In genomic region chr11:114088216-114088615, GRCh38 we compare ENCODE assay signal across 19 cellular contexts. TPM values are rescaled to one million over a fixed set of nuclear protein-coding genes. Genes with fewer than 3 reads are reported as not detected.
A peak's percentile ranks its signal among the peaks of the same experiment; 100 is the strongest.
DNase-seq lines count a peak whose midpoint lies in the region; ATAC-seq and TF ChIP-seq lines count a peak whose summit lies in the region.
"Had no signal": no experiment of that assay in that cellular context is flagged by ENCODE, and none has a peak within 500 bp of the region (broad histone marks: within the 10 kb centered on the region; RNA-seq: fewer than 3 reads in every experiment).

No MANE protein-coding gene starts in this region.

- intact Hi-C loops in left ventricle myocardium inferior (cut with micrococcal nuclease), result no loop called here
- intact Hi-C loops in heart left ventricle (cut with DNase I), result loop anchor here in 1 of 10 donors (10.0 kb wide), 1 partner anchor 47 kb away; no protein-coding TSS in a partner anchor
- intact Hi-C loops in body of pancreas (cut with DNase I), result no loop called here

- H3K4me3 ChIP-seq in left ventricle myocardium inferior (peak overlapping the region; percentile 4), heart left ventricle (no peak overlapping the region), body of pancreas (no peak overlapping the region), neural progenitor cell (no peak overlapping the region), upper lobe of left lung (no peak overlapping the region), brain microvascular endothelial cell (ENCODE audit: low read depth, low read length) (no peak overlapping the region)
- H3K4me3 ChIP-seq: mucosa of descending colon, PC-9, right lobe of liver, vagina had no signal

- in situ Hi-C loops in brain microvascular endothelial cell (cut with HindIII; ENCODE audit: low pct_ligation_motif_present, low sequenced_read_pairs), result no loop called here

- H3F3A ChIP-seq in neural progenitor cell (ENCODE audit: low read depth), result peaks cover 36% of the 10 kb centered on the region

- H3K27ac ChIP-seq in left ventricle myocardium inferior (replicated peaks) (peak overlapping the region; percentile 60), heart left ventricle (peak overlapping the region in 5 of 12 donors; percentile 1 to 76 (median 64)), body of pancreas (peak overlapping the region in 3 of 4 donors; percentile 3 to 86 (median 14)), neural progenitor cell (no peak overlapping the region), upper lobe of left lung (peak overlapping the region; percentile 11 to 87 (median 38)), brain microvascular endothelial cell (no peak overlapping the region)
- H3K27ac ChIP-seq: PC-9, right lobe of liver, vagina had no signal

- no peak overlapping the region for H2AFZ ChIP-seq in neural progenitor cell (replicated peaks)
- H2AFZ ChIP-seq: PC-9 had no signal

- no peak for TF ChIP-seq EP300 in upper lobe of left lung (IDR thresholded peaks at IDR 0.05)

- no peak overlapping the region for H3K4me3 Mint-ChIP-seq in neural progenitor cell
- H3K4me3 Mint-ChIP-seq: activated CD8-positive, alpha-beta T cell treated with anti-CD3 and anti-CD28 coated beads for 36 hours; activated T-cell treated with anti-CD3 and anti-CD28 coated beads, Interleukin-2, amount 50 U/mL, for 4 hours; stimulated activated naive CD8-positive, alpha-beta T cell treated with anti-CD3 and anti-CD28 coated beads, Interleukin-15, amount 100 ng/mL, for 72 hours had no signal

- H3K27me3 ChIP-seq in left ventricle myocardium inferior (ENCODE audit: low read depth), result no peaks in the 10 kb centered on the region
- H3K27me3 ChIP-seq in heart left ventricle, result no peaks in the 10 kb centered on the region
- no peaks in the 10 kb centered on the region for H3K27me3 ChIP-seq in body of pancreas
- no peaks in the 10 kb centered on the region for H3K27me3 ChIP-seq in neural progenitor cell
- H3K27me3 ChIP-seq in upper lobe of left lung, result no peaks in the 10 kb centered on the region
- no peaks in the 10 kb centered on the region for H3K27me3 ChIP-seq in brain microvascular endothelial cell (replicated peaks)
- H3K27me3 ChIP-seq: right lobe of liver, vagina had no signal

- DNase-seq in left ventricle myocardium inferior (no peak), heart left ventricle (no peak), body of pancreas (no peak), neural progenitor cell (ENCODE audit: low spot score) (no peak), upper lobe of left lung (no peak), mucosa of gallbladder (ENCODE audit: low spot score) (no peak), brain microvascular endothelial cell (no peak)
- no peak for DNase-seq in activated CD8-positive, alpha-beta memory T cell treated with anti-CD3 and anti-CD28 coated beads, Interleukin-2, amount 50 U/mL, for 48 hours
- DNase-seq: activated CD8-positive, alpha-beta T cell treated with anti-CD3 and anti-CD28 coated beads for 36 hours; activated T-cell treated with anti-CD3 and anti-CD28 coated beads, Interleukin-2, amount 50 U/mL, for 4 hours; CD4-positive, CD25-positive, alpha-beta regulatory T cell; IMR-90; mucosa of descending colon; PC-9; right lobe of liver; stimulated activated naive CD8-positive, alpha-beta T cell treated with anti-CD3 and anti-CD28 coated beads, Interleukin-15, amount 100 ng/mL, for 72 hours had no signal

- H4K20me1 ChIP-seq in neural progenitor cell (ENCODE audit: low read depth), result peaks cover 25% of the 10 kb centered on the region

- H3K9me3 Mint-ChIP-seq in neural progenitor cell, result no peaks in the 10 kb centered on the region
- H3K9me3 Mint-ChIP-seq: activated CD8-positive, alpha-beta T cell treated with anti-CD3 and anti-CD28 coated beads for 36 hours; activated naive CD4-positive, alpha-beta T cell treated with anti-CD3 and anti-CD28 coated beads, Interleukin-2, amount 50 U/mL, for 72 hours; activated T-cell treated with anti-CD3 and anti-CD28 coated beads, Interleukin-2, amount 50 U/mL, for 4 hours; stimulated activated naive CD8-positive, alpha-beta T cell treated with anti-CD3 and anti-CD28 coated beads, Interleukin-15, amount 100 ng/mL, for 72 hours had no signal

- H3K27ac Mint-ChIP-seq in neural progenitor cell, result peak overlapping the region; percentile 44
- H3K27ac Mint-ChIP-seq: activated CD8-positive, alpha-beta T cell treated with anti-CD3 and anti-CD28 coated beads for 36 hours; stimulated activated naive CD8-positive, alpha-beta T cell treated with anti-CD3 and anti-CD28 coated beads, Interleukin-15, amount 100 ng/mL, for 72 hours had no signal

- peaks cover 9% of the 10 kb centered on the region for H3K36me3 Mint-ChIP-seq in neural progenitor cell
- H3K36me3 Mint-ChIP-seq: activated naive CD4-positive, alpha-beta T cell treated with anti-CD3 and anti-CD28 coated beads, Interleukin-2, amount 50 U/mL, for 72 hours had no signal

- peaks cover 100% of the 10 kb centered on the region for H3K4me1 ChIP-seq in left ventricle myocardium inferior
- H3K4me1 ChIP-seq in heart left ventricle, result peaks cover 42 to 100% (median 90%) of the 10 kb centered on the region in 12 donors
- peaks cover 100% of the 10 kb centered on the region for H3K4me1 ChIP-seq in body of pancreas
- peaks cover 82% of the 10 kb centered on the region for H3K4me1 ChIP-seq in neural progenitor cell
- H3K4me1 ChIP-seq in upper lobe of left lung, result peaks cover 99 to 100% (median 100%) of the 10 kb centered on the region in 4 donors

- no peaks in the 10 kb centered on the region for H3K9me3 ChIP-seq in left ventricle myocardium inferior (replicated peaks)
- H3K9me3 ChIP-seq in heart left ventricle, result no peaks in the 10 kb centered on the region
- no peaks in the 10 kb centered on the region for H3K9me3 ChIP-seq in body of pancreas
- H3K9me3 ChIP-seq in neural progenitor cell (ENCODE audit: low read depth), result no peaks in the 10 kb centered on the region
- H3K9me3 ChIP-seq in upper lobe of left lung, result no peaks in the 10 kb centered on the region
- H3K9me3 ChIP-seq: mucosa of descending colon, right lobe of liver, vagina had no signal

- WGBS in heart left ventricle, 4 donors, result 78 to 82% (median 79%) methylated on average over 9 of the region's 9 CpGs
- 80 to 81% methylated on average over 9 of the region's 9 CpGs for WGBS in body of pancreas, 2 donors
- WGBS in upper lobe of left lung, 2 donors, result 82 to 83% methylated on average over 9 of the region's 9 CpGs

- peaks cover 80% of the 10 kb centered on the region for H3K79me2 ChIP-seq in neural progenitor cell (ENCODE audit: low read depth)

- H3K9ac ChIP-seq in neural progenitor cell, result no peak overlapping the region

- ATAC-seq in heart left ventricle (no peak), body of pancreas (no peak), upper lobe of left lung (ENCODE audit: low FRiP score in 2 of 2) (no peak)
- ATAC-seq: activated CD8-positive, alpha-beta T cell treated with anti-CD3 and anti-CD28 coated beads for 36 hours; activated naive CD4-positive, alpha-beta T cell treated with anti-CD3 and anti-CD28 coated beads, Interleukin-2, amount 50 U/mL, for 72 hours; activated T-cell treated with anti-CD3 and anti-CD28 coated beads, Interleukin-2, amount 50 U/mL, for 4 hours; mucosa of descending colon; right lobe of liver; stimulated activated naive CD8-positive, alpha-beta T cell treated with anti-CD3 and anti-CD28 coated beads, Interleukin-15, amount 100 ng/mL, for 72 hours had no signal

- peaks cover 81% of the 10 kb centered on the region for H3K4me1 Mint-ChIP-seq in neural progenitor cell

- H3K36me3 ChIP-seq in left ventricle myocardium inferior (peaks cover 55% of the 10 kb centered on the region), heart left ventricle (peaks cover 0 to 29% (median 0%) of the 10 kb centered on the region in 9 donors), body of pancreas (replicated peaks in 1 of 2; ENCODE audit: insufficient read depth in 1 of 2, low read depth in 2 of 2) (no peaks in the 10 kb centered on the region), neural progenitor cell (no peaks in the 10 kb centered on the region), upper lobe of left lung (peaks cover 0 to 58% (median 29%) of the 10 kb centered on the region in 4 donors), brain microvascular endothelial cell (replicated peaks) (no peaks in the 10 kb centered on the region)

- H3K27me3 Mint-ChIP-seq in neural progenitor cell (ENCODE audit: insufficient read depth, low read depth), result peaks cover 3% of the 10 kb centered on the region
- H3K27me3 Mint-ChIP-seq: CD4-positive, CD25-positive, alpha-beta regulatory T cell; stimulated activated naive CD8-positive, alpha-beta T cell treated with anti-CD3 and anti-CD28 coated beads, Interleukin-15, amount 100 ng/mL, for 72 hours had no signal

- TF ChIP-seq POLR2A in heart left ventricle (IDR thresholded peaks at IDR 0.05) (no peak), body of pancreas (IDR thresholded peaks at IDR 0.05) (no peak), upper lobe of left lung (IDR thresholded peaks at IDR 0.05) (no peak)

- no peak for TF ChIP-seq CTCF in left ventricle myocardium inferior (IDR thresholded peaks at IDR 0.05; ENCODE audit: borderline replicate concordance)
- no peak for TF ChIP-seq CTCF in heart left ventricle (IDR thresholded peaks at IDR 0.05)
- TF ChIP-seq CTCF in body of pancreas (IDR thresholded peaks at IDR 0.05), result no peak
- no peak for TF ChIP-seq CTCF in neural progenitor cell (IDR thresholded peaks at IDR 0.05)
- no peak for TF ChIP-seq CTCF in upper lobe of left lung (IDR thresholded peaks at IDR 0.05)
- TF ChIP-seq CTCF in brain microvascular endothelial cell (IDR thresholded peaks at IDR 0.05; ENCODE audit: low read depth, low read length, missing control alignments), result no peak

- peak overlapping the region; percentile 14 for H3K4me2 ChIP-seq in neural progenitor cell
- H3K4me2 ChIP-seq: PC-9 had no signal

RNA-seq across cellular contexts. Expression of gene ZBTB16, which starts 28.7 kb away (rescaled TPM):
- total RNA-seq in left ventricle myocardium inferior (64.5 TPM), heart left ventricle (100 to 1,000 TPM in 2 of 9 donors, 10 to 100 TPM in 7; 15.3 to 130 (median 62.8) TPM), body of pancreas (100 to 1,000 TPM in 1 of 2 donors, 10 to 100 TPM in 1; 96.5 to 150 TPM), neural progenitor cell (ENCODE audit: low replicate concordance) (17.7 and 29.7 TPM in 2 replicates), upper lobe of left lung (100 to 1,000 TPM; 110 to 584 (median 179) TPM), mucosa of gallbladder (85.4 TPM)
- polyA plus RNA-seq in heart left ventricle, result 10 to 100 TPM; 44.0 to 86.1 TPM
- total RNA-seq: IMR-90, SK-MEL-5 had no signal
- polyA plus RNA-seq: IMR-90 had no signal

Comparison
In these comparisons a context has a peak if more than half of its experiments do, and no peak if none do; other contexts are left out.
1. H3K27ac ChIP-seq: peak in left ventricle myocardium inferior (single experiment), body of pancreas (3 of 4) and upper lobe of left lung (4 of 4); none in neural progenitor cell (single experiment) and brain microvascular endothelial cell (single experiment).